Comparison of ENCODE assay signal across 8 cellular contexts in the genomic region with DNA sequence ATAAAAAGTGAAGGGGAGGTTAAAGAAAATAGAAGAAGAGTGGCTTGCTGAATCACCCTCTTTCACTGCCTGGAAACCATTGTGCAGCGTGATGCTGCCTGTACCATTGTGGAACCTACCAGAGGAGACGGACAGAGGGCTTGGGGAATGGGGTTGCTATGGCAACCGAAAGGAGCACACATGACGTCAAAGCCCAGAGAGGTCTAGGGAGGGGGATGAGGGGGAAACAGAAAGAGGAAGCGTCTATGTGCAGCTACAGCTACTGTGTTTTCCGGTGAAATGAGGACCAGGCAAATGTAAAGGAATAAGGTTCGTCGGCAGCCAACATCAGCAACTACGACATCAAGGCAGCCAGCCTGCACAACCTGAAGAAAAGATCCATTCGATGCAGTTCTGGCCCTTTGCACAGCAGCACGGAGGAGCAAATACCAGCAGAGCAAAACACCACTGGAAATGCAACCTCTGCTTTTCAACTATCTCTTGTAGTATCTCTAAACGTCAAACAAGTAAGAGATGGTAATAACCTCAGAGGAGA. TPM values are rescaled to one million over a fixed set of nuclear protein-coding genes. Genes with fewer than 3 reads are reported as not detected.
DNase-seq lines count a peak whose midpoint lies in the region; ATAC-seq and TF ChIP-seq lines count a peak whose summit lies in the region.

TSS of gene MAPK10 (minus strand) at position 110 of the 535 bp plus-strand sequence.

- no peak for TF ChIP-seq POLR2A in upper lobe of left lung (IDR thresholded peaks at IDR 0.05)

- no peaks in the 10 kb centered on the region for H3K79me2 ChIP-seq in OCI-LY1 (ENCODE audit: insufficient read depth, low read length)

- ATAC-seq in GM19397 (IDR thresholded peaks at IDR 0.05; ENCODE audit: unreplicated experiment) (peak; percentile 99), HG03469 (IDR thresholded peaks at IDR 0.05; ENCODE audit: unreplicated experiment) (peak; percentile 98), upper lobe of left lung (ENCODE audit: low FRiP score in 2 of 2) (peak; percentile 89 to 96)

- H3F3A ChIP-seq in OCI-LY1 (ENCODE audit: insufficient read depth, low read length), result no peaks in the 10 kb centered on the region

- TF ChIP-seq EP300 in upper lobe of left lung (IDR thresholded peaks at IDR 0.05), result no peak

- H3K9ac ChIP-seq in OCI-LY1 (ENCODE audit: low read length), result peak within 1 kb of the TSS; percentile 57

- H3K36me3 ChIP-seq in OCI-LY1 (ENCODE audit: insufficient read depth, low read length) (no peaks in the 10 kb centered on the region), cardiac muscle cell (no peaks in the 10 kb centered on the region), upper lobe of left lung (no peaks in the 10 kb centered on the region)

- H3K4me3 ChIP-seq in OCI-LY1 (ENCODE audit: low read depth, low read length, poor library complexity, severe bottlenecking) (peak within 1 kb of the TSS; percentile 59), cardiac muscle cell (no peak within 1 kb of the TSS), upper lobe of left lung (peak within 1 kb of the TSS in 3 of 4 donors; percentile 17 to 30 (median 25))

- H3K9me3 ChIP-seq in OCI-LY1 (ENCODE audit: low read length) (no peaks in the 10 kb centered on the region), cardiac muscle cell (ENCODE audit: low read depth) (no peaks in the 10 kb centered on the region), upper lobe of left lung (no peaks in the 10 kb centered on the region)

- H3K27ac ChIP-seq in OCI-LY1 (ENCODE audit: low read depth, low read length, poor library complexity, severe bottlenecking) (peak within 1 kb of the TSS; percentile 66), cardiac muscle cell (no peak within 1 kb of the TSS), upper lobe of left lung (no peak within 1 kb of the TSS)

- peak within 1 kb of the TSS; percentile 65 for H3K4me3 Mint-ChIP-seq in activated naive CD8-positive, alpha-beta T cell treated with anti-CD3 and anti-CD28 coated beads for 36 hours

- peak within 1 kb of the TSS; percentile 88 for H2AFZ ChIP-seq in OCI-LY1 (ENCODE audit: low read length)

- no peak within 1 kb of the TSS for H3K27ac Mint-ChIP-seq in activated naive CD8-positive, alpha-beta T cell treated with anti-CD3 and anti-CD28 coated beads for 36 hours

- H3K36me3 Mint-ChIP-seq in activated naive CD8-positive, alpha-beta T cell treated with anti-CD3 and anti-CD28 coated beads for 36 hours, result no peaks in the 10 kb centered on the region

- H3K9me2 ChIP-seq in OCI-LY1 (ENCODE audit: low read depth, low read length), result no peaks in the 10 kb centered on the region

- peak; percentile 92 for DNase-seq in CD1c-positive myeloid dendritic cell (ENCODE audit: extremely low spot score)
- DNase-seq in activated naive CD8-positive, alpha-beta T cell treated with anti-CD3 and anti-CD28 coated beads for 36 hours, result peak; percentile 64
- DNase-seq in cardiac muscle cell (ENCODE audit: low read depth in 1 of 2, low spot score in 1 of 2), result peak; percentile 57 to 97
- peak; percentile 90 for DNase-seq in occipital lobe (lab: John Stamatoyannopoulos, UW)
- DNase-seq in upper lobe of left lung, result peak in 1 of 2 donors; percentile 67

- peaks cover 18% of the 10 kb centered on the region for H3K27me3 Mint-ChIP-seq in activated naive CD8-positive, alpha-beta T cell treated with anti-CD3 and anti-CD28 coated beads for 36 hours

- no peaks in the 10 kb centered on the region for H4K20me1 ChIP-seq in OCI-LY1 (ENCODE audit: insufficient read depth, low read length)

- H3K9me3 Mint-ChIP-seq in activated naive CD8-positive, alpha-beta T cell treated with anti-CD3 and anti-CD28 coated beads for 36 hours, result no peaks in the 10 kb centered on the region

- H3K4me1 ChIP-seq in OCI-LY1 (ENCODE audit: insufficient read depth, low read length, severe bottlenecking) (peaks cover 33% of the 10 kb centered on the region), cardiac muscle cell (ENCODE audit: low read depth) (peaks cover 22% of the 10 kb centered on the region), upper lobe of left lung (peaks cover 0 to 11% (median 2%) of the 10 kb centered on the region in 4 donors)

- H3K4me2 ChIP-seq in OCI-LY1 (ENCODE audit: low read length), result peak within 1 kb of the TSS; percentile 89

- TF ChIP-seq CTCF in OCI-LY1 (IDR thresholded peaks at IDR 0.05; ENCODE audit: low read length) (no peak), cardiac muscle cell (IDR thresholded peaks at IDR 0.05; ENCODE audit: low read depth, low read length) (no peak), upper lobe of left lung (IDR thresholded peaks at IDR 0.05) (no peak)

- 5 to 10% methylated on average over 12 of the region's 12 CpGs for WGBS in upper lobe of left lung, 2 donors

- H3K27me3 ChIP-seq in OCI-LY1 (ENCODE audit: insufficient read depth, low read length) (no peaks in the 10 kb centered on the region), cardiac muscle cell (no peaks in the 10 kb centered on the region), upper lobe of left lung (no peaks in the 10 kb centered on the region)

- H3K4me1 Mint-ChIP-seq in activated naive CD8-positive, alpha-beta T cell treated with anti-CD3 and anti-CD28 coated beads for 36 hours, result peaks cover 16% of the 10 kb centered on the region

RNA-seq across cellular contexts. Expression of gene MAPK10, which starts in this region (rescaled TPM):
- total RNA-seq in activated naive CD8-positive, alpha-beta T cell treated with anti-CD3 and anti-CD28 coated beads for 36 hours, result under 1 TPM in 1 of 2 experiments, not detected in 1; 0.29 TPM
- total RNA-seq in cardiac muscle cell (13.4 and 22.8 TPM in 2 replicates), occipital lobe (265 TPM), upper lobe of left lung (10 to 100 TPM; 11.1 to 89.1 (median 29.5) TPM)
- polyA plus RNA-seq in cardiac muscle cell, result 13.9 and 16.2 TPM in 2 replicates

Comparison
In these comparisons a context has a peak if more than half of its experiments do, and no peak if none do; other contexts are left out.
1. RNA of gene MAPK10 (total RNA-seq): 265 TPM in occipital lobe (single experiment), 11.1 to 89.1 TPM in upper lobe of left lung and 13.4 to 22.8 TPM in cardiac muscle cell; 0.29 TPM in activated naive CD8-positive, alpha-beta T cell treated with anti-CD3 and anti-CD28 coated beads for 36 hours; every median in the first group is over 4 times any median in the second.
2. Peak in DNase-seq in activated naive CD8-positive, alpha-beta T cell treated with anti-CD3 and anti-CD28 coated beads for 36 hours; RNA of the gene not detected or under 1 TPM.
3. Peak in every context shown above with its lines, with median percentiles within 50 percentile points of each other: ATAC-seq.